ENCODE assay signal across 13 cellular contexts in the genomic region with DNA sequence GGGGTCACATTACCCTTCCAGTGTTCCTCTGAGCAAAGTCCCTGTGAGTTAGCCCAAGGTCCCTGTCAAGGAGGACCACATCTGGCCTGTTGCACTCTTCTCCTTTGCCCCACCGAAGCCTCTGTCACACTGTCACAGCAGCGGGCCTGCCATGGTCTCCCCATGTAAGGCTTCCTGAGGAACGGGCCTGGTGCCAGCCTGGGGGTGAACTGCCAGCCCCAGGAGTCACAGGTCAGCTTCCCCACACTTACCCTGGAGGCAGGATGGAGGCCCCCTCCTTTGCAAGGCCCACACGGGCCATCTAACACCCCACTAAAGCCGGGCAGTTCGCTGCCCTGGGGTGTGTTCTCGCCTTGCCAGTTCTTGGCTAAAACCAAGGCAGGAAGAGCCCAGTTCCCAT. TPM values are rescaled to one million over a fixed set of nuclear protein-coding genes. Genes with fewer than 3 reads are reported as not detected.
DNase-seq lines count a peak whose midpoint lies in the region; ATAC-seq lines count a peak whose summit lies in the region.
"Had no signal": no experiment of that assay in that cellular context is flagged by ENCODE, and none has a peak within 500 bp of the region (broad histone marks: within the 10 kb centered on the region; RNA-seq: fewer than 3 reads in every experiment).

No MANE protein-coding gene starts in this region.

- no peaks in the 10 kb centered on the region for H3K9me3 ChIP-seq in CD4-positive, alpha-beta memory T cell (ENCODE audit: control insufficient read depth in 1 of 2, low read length in 2 of 2)
- H3K9me3 ChIP-seq in right cardiac atrium (ENCODE audit: control insufficient read depth, low read length), result no peaks in the 10 kb centered on the region
- H3K9me3 ChIP-seq: Caco-2 had no signal

- H3K27ac Mint-ChIP-seq in CD4-positive, alpha-beta memory T cell, result peak overlapping the region; percentile 67 to 100 (median 91)
- peak overlapping the region; percentile 21 for H3K27ac Mint-ChIP-seq in activated CD4-positive, alpha-beta memory T cell treated with anti-CD3 and anti-CD28 coated beads, Interleukin-2, amount 10 ng/mL, durations not matched to agents 7 days and 5 days
- H3K27ac Mint-ChIP-seq: nephron had no signal

- CTCF ChIA-PET in CD4-positive, alpha-beta memory T cell (lab: Charles Lee; ENCODE audit: partially characterized antibody), result interaction anchor here (15.7 kb wide), 1 partner anchor 58 kb away, joined by 213 read pairs; no protein-coding TSS in a partner anchor
- CTCF ChIA-PET in activated CD4-positive, alpha-beta memory T cell treated with anti-CD3 and anti-CD28 coated beads, Interleukin-2, amount 10 ng/mL, durations not matched to agents 7 days and 5 days (lab: Charles Lee), result interaction anchor here (0.6 kb wide), 1 partner anchor 44 kb away, joined by 3 read pairs; no protein-coding TSS in a partner anchor

- H3K36me3 ChIP-seq in CD4-positive, alpha-beta memory T cell (ENCODE audit: insufficient read depth, low read length), result peaks cover 9% of the 10 kb centered on the region

- peak overlapping the region; percentile 97 for H3K27ac ChIP-seq in CD4-positive, alpha-beta memory T cell (ENCODE audit: low read depth, low read length)
- peak overlapping the region; percentile 40 for H3K27ac ChIP-seq in right cardiac atrium (ENCODE audit: low read length)
- peak overlapping the region in 20 of 21 experiments; percentile 21 to 98 (median 66) for H3K27ac ChIP-seq in skin epidermis

- intact Hi-C loops in CD4-positive, alpha-beta memory T cell (cut with micrococcal nuclease), result no loop called here
- intact Hi-C loops in right cardiac atrium (cut with DNase I), result no loop called here

- POLR2A ChIA-PET in CD4-positive, alpha-beta memory T cell (lab: Charles Lee; ENCODE audit: partially characterized antibody), result interaction anchor here (0.6 to 50.6 kb wide), 4 partner anchors 14 to 42 kb away, joined by 3 to 1713 read pairs (median 77); a partner anchor contains a TSS
- POLR2A ChIA-PET in activated CD4-positive, alpha-beta memory T cell treated with anti-CD3 and anti-CD28 coated beads, Interleukin-2, amount 10 ng/mL, durations not matched to agents 7 days and 5 days (lab: Charles Lee), result interaction anchor here (27.5 kb wide), 1 partner anchor 24 kb away, joined by 918 read pairs; a partner anchor contains a TSS

- no peak overlapping the region for H3K4me3 ChIP-seq in CD4-positive, alpha-beta memory T cell (ENCODE audit: low read length in 2 of 2)
- H3K4me3 ChIP-seq in right cardiac atrium (ENCODE audit: low read length), result no peak overlapping the region
- no peak overlapping the region for H3K4me3 ChIP-seq in skin epidermis

- WGBS in right cardiac atrium, result 78% methylated on average over 7 of the region's 7 CpGs

- H3K4me3 Mint-ChIP-seq in CD4-positive, alpha-beta memory T cell, result peak overlapping the region in 2 of 8 donors; percentile 10 to 21
- no peak overlapping the region for H3K4me3 Mint-ChIP-seq in activated CD4-positive, alpha-beta memory T cell treated with anti-CD3 and anti-CD28 coated beads, Interleukin-2, amount 10 ng/mL, durations not matched to agents 7 days and 5 days
- H3K4me3 Mint-ChIP-seq: nephron had no signal

- H3K27me3 ChIP-seq in CD4-positive, alpha-beta memory T cell (ENCODE audit: insufficient read depth, low read length), result no peaks in the 10 kb centered on the region
- no peaks in the 10 kb centered on the region for H3K27me3 ChIP-seq in right cardiac atrium (ENCODE audit: control insufficient read depth, insufficient read depth)

- no peaks in the 10 kb centered on the region for H3K27me3 Mint-ChIP-seq in CD4-positive, alpha-beta memory T cell
- H3K27me3 Mint-ChIP-seq in activated CD4-positive, alpha-beta memory T cell treated with anti-CD3 and anti-CD28 coated beads, Interleukin-2, amount 10 ng/mL, durations not matched to agents 7 days and 5 days, result no peaks in the 10 kb centered on the region

- DNase-seq in CD4-positive, alpha-beta memory T cell, result no peak
- no peak for DNase-seq in activated CD4-positive, alpha-beta memory T cell treated with anti-CD3 and anti-CD28 coated beads, Interleukin-2, amount 10 ng/mL, durations not matched to agents 7 days and 5 days
- peak in 1 of 3 donors; percentile 59 for DNase-seq in right cardiac atrium
- DNase-seq in inferior parietal cortex (ENCODE audit: extremely low spot score), result no peak
- no peak for DNase-seq in stimulated activated naive CD4-positive, alpha-beta T cell treated with Interleukin-2 at 50 U/mL for 16 hours (lab: John Stamatoyannopoulos, UW)
- DNase-seq: activated CD4-positive, alpha-beta T cell treated with anti-CD3 and anti-CD28 coated beads for 1 hour; NCI-H2107; stimulated activated CD4-positive, alpha-beta T cell treated with anti-CD3 and anti-CD28 coated beads, Interleukin-12 subunit alpha, Interleukin-12 subunit beta, amount 100 ng/mL, for 4 hours had no signal

- peaks cover 44 to 98% (median 79%) of the 10 kb centered on the region in 4 donors for H3K4me1 Mint-ChIP-seq in CD4-positive, alpha-beta memory T cell
- H3K4me1 Mint-ChIP-seq in activated CD4-positive, alpha-beta memory T cell treated with anti-CD3 and anti-CD28 coated beads, Interleukin-2, amount 10 ng/mL, durations not matched to agents 7 days and 5 days, result peaks cover 75% of the 10 kb centered on the region

- H3K9me3 Mint-ChIP-seq in CD4-positive, alpha-beta memory T cell, result peaks cover 0 to 2% (median 0%) of the 10 kb centered on the region in 8 donors
- no peaks in the 10 kb centered on the region for H3K9me3 Mint-ChIP-seq in activated CD4-positive, alpha-beta memory T cell treated with anti-CD3 and anti-CD28 coated beads, Interleukin-2, amount 10 ng/mL, durations not matched to agents 7 days and 5 days
- H3K9me3 Mint-ChIP-seq: nephron had no signal

- H3K4me1 ChIP-seq in CD4-positive, alpha-beta memory T cell (ENCODE audit: insufficient read depth, low read length), result peaks cover 98% of the 10 kb centered on the region
- peaks cover 18% of the 10 kb centered on the region for H3K4me1 ChIP-seq in right cardiac atrium (ENCODE audit: control insufficient read depth, insufficient read depth, low read length)
- H3K4me1 ChIP-seq: Caco-2 had no signal

- no peak for ATAC-seq in right cardiac atrium
- no peak for ATAC-seq in HG02852 (IDR thresholded peaks at IDR 0.05; ENCODE audit: unreplicated experiment)
- ATAC-seq: SK-N-SH treated with all-trans-retinoic acid at 6 μM for 48 hours had no signal

- peaks cover 4 to 50% of the 10 kb centered on the region in 2 donors for H3K36me3 Mint-ChIP-seq in CD4-positive, alpha-beta memory T cell
- peaks cover 76% of the 10 kb centered on the region for H3K36me3 Mint-ChIP-seq in activated CD4-positive, alpha-beta memory T cell treated with anti-CD3 and anti-CD28 coated beads, Interleukin-2, amount 10 ng/mL, durations not matched to agents 7 days and 5 days (ENCODE audit: low read depth)

RNA-seq across cellular contexts. Expression of a gene that starts 14.1 kb away (rescaled TPM):
- total RNA-seq in CD4-positive, alpha-beta memory T cell, result 100 to 1,000 TPM; 111 TPM
- polyA plus RNA-seq in CD4-positive, alpha-beta memory T cell, result 100 to 1,000 TPM; 150 to 201 TPM
- total RNA-seq in activated CD4-positive, alpha-beta memory T cell treated with anti-CD3 and anti-CD28 coated beads, Interleukin-2, amount 10 ng/mL, durations not matched to agents 7 days and 5 days, result 100 to 1,000 TPM; 434 to 447 TPM
- total RNA-seq in right cardiac atrium, result 10 to 100 TPM; 17.9 to 25.4 (median 20.8) TPM
- polyA plus RNA-seq in right cardiac atrium, result 11.6 TPM

RNA-seq across cellular contexts. Expression of a gene that starts 48.9 kb away (rescaled TPM):
- total RNA-seq in CD4-positive, alpha-beta memory T cell, result 10 to 100 TPM; 92.7 to 96.3 TPM
- 10 to 100 TPM; 10.2 to 12.3 TPM for polyA plus RNA-seq in CD4-positive, alpha-beta memory T cell
- 10 to 100 TPM; 28.1 to 31.4 TPM for total RNA-seq in activated CD4-positive, alpha-beta memory T cell treated with anti-CD3 and anti-CD28 coated beads, Interleukin-2, amount 10 ng/mL, durations not matched to agents 7 days and 5 days
- total RNA-seq in right cardiac atrium, result 10 to 100 TPM; 45.9 to 56.4 (median 55.2) TPM
- 25.8 TPM for polyA plus RNA-seq in right cardiac atrium

Comparison
In these comparisons a context has a peak if more than half of its experiments do, and no peak if none do; other contexts are left out.
1. H3K27ac ChIP-seq: peak in every context shown above with its lines; median percentile 97 in CD4-positive, alpha-beta memory T cell; 66 in skin epidermis; 40 in right cardiac atrium.
2. RNA of a gene that starts 14.1 kb away (total RNA-seq): 434 to 447 TPM in activated CD4-positive, alpha-beta memory T cell treated with anti-CD3 and anti-CD28 coated beads, Interleukin-2, amount 10 ng/mL, durations not matched to agents 7 days and 5 days and 111 TPM in CD4-positive, alpha-beta memory T cell; 17.9 to 25.4 TPM in right cardiac atrium; every median in the first group is over 4 times any median in the second.